In genomic region chr10:46311501-46311951, GRCh38 we compare ENCODE assay signal across 18 cellular contexts. TPM values are rescaled to one million over a fixed set of nuclear protein-coding genes. Genes with fewer than 3 reads are reported as not detected.
A peak's percentile ranks its signal among the peaks of the same experiment; 100 is the strongest.
DNase-seq lines count a peak whose midpoint lies in the region; ATAC-seq and TF ChIP-seq lines count a peak whose summit lies in the region.
"Had no signal": no experiment of that assay in that cellular context is flagged by ENCODE, and none has a peak within 500 bp of the region (broad histone marks: within the 10 kb centered on the region; RNA-seq: fewer than 3 reads in every experiment).

No MANE protein-coding gene starts in this region.

- no peak overlapping the region for H4K5ac ChIP-seq in IMR-90 (ENCODE audit: low read depth, low read length)

- DNase-seq in IMR-90, result no peak
- DNase-seq in activated B cell treated with CpG ODN at 0.5 μM for 24 hours, result peak; percentile 12
- DNase-seq in mucosa of descending colon, result peak in 2 of 3 donors; percentile 12 to 34
- DNase-seq in spleen, result peak; percentile 53
- no peak for DNase-seq in thyroid gland
- no peak for DNase-seq in NCI-H2029 (lab: John Stamatoyannopoulos, UW)
- DNase-seq in NCI-H2081 (lab: John Stamatoyannopoulos, UW), result no peak
- DNase-seq in hippocampal formation (lab: John Stamatoyannopoulos, UW), result no peak
- DNase-seq: CD4-positive, alpha-beta T cell; GF-D8; NCI-H1105 treated with DMSO at 0.1 percent for 48 hours; NCI-H1694 treated with DMSO at 0.1 percent for 48 hours; NCI-H345; NCI-H524 treated with DMSO at 0.1 percent for 48 hours had no signal

- peaks cover 18% of the 10 kb centered on the region for H3K9me1 ChIP-seq in IMR-90 (ENCODE audit: insufficient read depth, low read length)

- peak overlapping the region; percentile 41 for H2BK20ac ChIP-seq in IMR-90 (ENCODE audit: low read depth, low read length)

- no peak overlapping the region for H2AK9ac ChIP-seq in IMR-90 (replicated peaks; ENCODE audit: low read depth, low read length, poor library complexity)

- H2AK5ac ChIP-seq in IMR-90 (ENCODE audit: low read depth, low read length), result peak overlapping the region; percentile 43

- H3K4me1 ChIP-seq in IMR-90 (ENCODE audit: control insufficient read depth, insufficient read depth, low read length) (peaks cover 21% of the 10 kb centered on the region), mucosa of descending colon (ENCODE audit: low read depth) (no peaks in the 10 kb centered on the region), spleen (peaks cover 0 to 3% (median 0%) of the 10 kb centered on the region in 6 donors), thyroid gland (peaks cover 0 to 6% of the 10 kb centered on the region in 2 donors)
- H3K4me1 ChIP-seq: A549 had no signal

- peak overlapping the region; percentile 34; the same call in 1 of the 2 replicates for H2BK120ac ChIP-seq in IMR-90 (ENCODE audit: low read depth, low read length)

- no peak overlapping the region for H3K18ac ChIP-seq in IMR-90 (ENCODE audit: low read depth, low read length)

- intact Hi-C loops in IMR-90 (cut with micrococcal nuclease), result no loop called here
- intact Hi-C loops in activated B cell treated with CpG ODN at 0.5 μM for 24 hours (cut with micrococcal nuclease), result no loop called here
- intact Hi-C loops in mucosa of descending colon (cut with DNase I, micrococcal nuclease), result no loop called here
- intact Hi-C loops in spleen (cut with DNase I; ENCODE audit: low total_unique reads), result no loop called here
- intact Hi-C loops in thyroid gland (cut with DNase I), result no loop called here

- ATAC-seq in IMR-90 (ENCODE audit: low read depth) (no peak), activated B cell treated with CpG ODN at 0.5 μM for 24 hours (ENCODE audit: low read depth) (no peak), mucosa of descending colon (no peak)
- ATAC-seq: A549, GM23338 had no signal

- no peaks in the 10 kb centered on the region for H3K9me3 ChIP-seq in IMR-90 (ENCODE audit: control insufficient read depth, insufficient read depth, low read length)
- H3K9me3 ChIP-seq in mucosa of descending colon, result no peaks in the 10 kb centered on the region
- no peaks in the 10 kb centered on the region for H3K9me3 ChIP-seq in spleen
- H3K9me3 ChIP-seq in thyroid gland, result no peaks in the 10 kb centered on the region
- H3K9me3 ChIP-seq: A549, SJSA1 had no signal

- no peaks in the 10 kb centered on the region for H3K36me3 Mint-ChIP-seq in activated B cell treated with CpG ODN at 0.5 μM for 24 hours (ENCODE audit: low read depth)

- no peak overlapping the region for H3K9ac ChIP-seq in IMR-90 (ENCODE audit: low read depth, low read length)

- no peaks in the 10 kb centered on the region for H3K9me3 Mint-ChIP-seq in activated B cell treated with CpG ODN at 0.5 μM for 24 hours
- H3K9me3 Mint-ChIP-seq: CD4-positive, alpha-beta T cell; GM23338 had no signal

- in situ Hi-C loops in IMR-90 (cut with MboI; ENCODE audit: low sequenced_read_pairs), result no loop called here

- H3K27me3 Mint-ChIP-seq in activated B cell treated with CpG ODN at 0.5 μM for 24 hours, result no peaks in the 10 kb centered on the region
- H3K27me3 Mint-ChIP-seq: CD4-positive, alpha-beta T cell had no signal

- CTCF ChIA-PET in IMR-90 (lab: Yijun Ruan, JAX), result no interaction called here
- CTCF ChIA-PET in activated B cell treated with CpG ODN at 0.5 μM for 24 hours (lab: Charles Lee), result no interaction called here

- no peaks in the 10 kb centered on the region for H4K20me1 ChIP-seq in IMR-90 (ENCODE audit: insufficient read depth, low read length)

- no peak overlapping the region for H3K56ac ChIP-seq in IMR-90 (ENCODE audit: extremely low read depth, insufficient read depth, low read length)

- no peak overlapping the region for H2BK5ac ChIP-seq in IMR-90 (ENCODE audit: low read depth, low read length, poor library complexity, severe bottlenecking)

- H3K4ac ChIP-seq in IMR-90 (ENCODE audit: low read depth, low read length), result peak overlapping the region; percentile 57; the same call in 1 of the 2 replicates

- no peak for TF ChIP-seq RAD21 in IMR-90 (IDR thresholded peaks at IDR 0.05; ENCODE audit: low read length)

- no peaks in the 10 kb centered on the region for H3K4me1 Mint-ChIP-seq in activated B cell treated with CpG ODN at 0.5 μM for 24 hours

- H2BK15ac ChIP-seq in IMR-90 (ENCODE audit: low read depth, low read length), result no peak overlapping the region; the same call in 2 of the 3 replicates

- H3K27ac ChIP-seq in IMR-90 (ENCODE audit: insufficient read depth, low read length) (no peak overlapping the region), spleen (no peak overlapping the region), thyroid gland (no peak overlapping the region)
- H3K27ac ChIP-seq: A549, SJSA1 had no signal

- no peak overlapping the region for H3K4me3 Mint-ChIP-seq in activated B cell treated with CpG ODN at 0.5 μM for 24 hours
- H3K4me3 Mint-ChIP-seq: CD4-positive, alpha-beta T cell; GM23338 had no signal

- no peak overlapping the region for H3K27ac Mint-ChIP-seq in activated B cell treated with CpG ODN at 0.5 μM for 24 hours
- H3K27ac Mint-ChIP-seq: CD4-positive, alpha-beta T cell; GM23338 had no signal

- peaks cover 6% of the 10 kb centered on the region; the same call in 1 of the 2 replicates for H3K27me3 ChIP-seq in IMR-90 (ENCODE audit: control insufficient read depth, insufficient read depth, low read length)
- H3K27me3 ChIP-seq in spleen (replicated peaks in 1 of 7), result no peaks in the 10 kb centered on the region
- H3K27me3 ChIP-seq in thyroid gland, result no peaks in the 10 kb centered on the region
- H3K27me3 ChIP-seq: SJSA1 had no signal

- TF ChIP-seq POLR2A in IMR-90 (IDR thresholded peaks at IDR 0.05; ENCODE audit: low read depth, low read length) (no peak), spleen (IDR thresholded peaks at IDR 0.05) (no peak), thyroid gland (IDR thresholded peaks at IDR 0.05) (no peak)

- no TSS peak for BruUV-seq in IMR-90 (replicated peaks; lab: Mats Ljungman, UMichigan)

- H4K91ac ChIP-seq in IMR-90 (ENCODE audit: insufficient read depth, low read depth, low read length), result peak overlapping the region; percentile 70

- TF ChIP-seq CTCF in IMR-90 (conservative IDR thresholded peaks at IDR 0.05; ENCODE audit: low read depth, low read length), result no peak
- no peak for TF ChIP-seq CTCF in activated B cell treated with CpG ODN at 0.5 μM for 24 hours (IDR thresholded peaks at IDR 0.05)
- TF ChIP-seq CTCF in mucosa of descending colon (IDR thresholded peaks at IDR 0.05), result no peak
- TF ChIP-seq CTCF in spleen (IDR thresholded peaks at IDR 0.05 in 8 of 11, conservative IDR thresholded peaks at IDR 0.05 in 3 of 11), result no peak
- no peak for TF ChIP-seq CTCF in thyroid gland (IDR thresholded peaks at IDR 0.05)

- no peaks in the 10 kb centered on the region for H3K36me3 ChIP-seq in IMR-90 (ENCODE audit: control insufficient read depth, insufficient read depth, low read length)
- H3K36me3 ChIP-seq in mucosa of descending colon (ENCODE audit: low read depth), result no peaks in the 10 kb centered on the region
- no peaks in the 10 kb centered on the region for H3K36me3 ChIP-seq in spleen
- H3K36me3 ChIP-seq in thyroid gland, result no peaks in the 10 kb centered on the region
- H3K36me3 ChIP-seq: SJSA1 had no signal

- no peak overlapping the region for H2AFZ ChIP-seq in IMR-90 (replicated peaks; ENCODE audit: low read length, poor library complexity)
- H2AFZ ChIP-seq: GM23338 had no signal

- no peak overlapping the region for H4K8ac ChIP-seq in IMR-90 (ENCODE audit: low read depth in 2 of 2, low read length in 2 of 2)

- H3K23ac ChIP-seq in IMR-90 (ENCODE audit: low read depth, low read length), result no peak overlapping the region

- H3K79me1 ChIP-seq in IMR-90 (ENCODE audit: low read depth in 1 of 2, low read length in 2 of 2), result no peaks in the 10 kb centered on the region; a peak in 1 of 4 replicates

- POLR2A ChIA-PET in IMR-90 (lab: Charles Lee; ENCODE audit: unreplicated experiment), result no interaction called here
- POLR2A ChIA-PET in activated B cell treated with CpG ODN at 0.5 μM for 24 hours (lab: Charles Lee), result no interaction called here

- no CpG with 5 or more reads among the region's 7 CpGs for WGBS in IMR-90 (ENCODE audit: extremely low coverage in 2 of 2, insufficient read length in 1 of 2), 2 experiments
- 84 to 94% (median 91%) methylated on average over 6 to 7 of the region's 7 CpGs for WGBS in spleen, 5 donors
- 93 to 94% methylated on average over 7 of the region's 7 CpGs for WGBS in thyroid gland, 2 donors

- H3K14ac ChIP-seq in IMR-90 (replicated peaks; ENCODE audit: low read depth, low read length), result no peak overlapping the region

- dilution Hi-C loops in IMR-90 (cut with HindIII; ENCODE audit: low sequenced_read_pairs, unreplicated experiment), result no loop called here

- H3K4me2 ChIP-seq in IMR-90 (ENCODE audit: low read depth, low read length), result no peak overlapping the region
- H3K4me2 ChIP-seq: A549, GM23338 had no signal

- H3K4me3 ChIP-seq in IMR-90 (ENCODE audit: insufficient read depth, low read depth, low read length) (no peak overlapping the region), mucosa of descending colon (no peak overlapping the region), spleen (no peak overlapping the region), thyroid gland (replicated peaks in 1 of 3) (no peak overlapping the region)
- H3K4me3 ChIP-seq: A549, GM23338, SJSA1 had no signal

TF ChIP-seq in IMR-90, 13 proteins besides CTCF, POLR2A, EP300 and RAD21 (continues in another document):
- TF ChIP-seq MAFK (IDR thresholded peaks at IDR 0.05; ENCODE audit: low read depth, low read length) (no peak), MXI1 (IDR thresholded peaks at IDR 0.05; ENCODE audit: borderline replicate concordance, low read depth, low read length) (no peak), RFX5 (IDR thresholded peaks at IDR 0.05; ENCODE audit: low read depth, low read length) (no peak), CEBPB (IDR thresholded peaks at IDR 0.05; ENCODE audit: low read depth, low read length) (no peak), USF2 (IDR thresholded peaks at IDR 0.05; ENCODE audit: low read depth, low read length) (no peak), NFE2L2 (IDR thresholded peaks at IDR 0.05; ENCODE audit: low read depth, low read length) (no peak), BHLHE40 (IDR thresholded peaks at IDR 0.05; ENCODE audit: low read depth, low read length) (no peak)

RNA-seq across cellular contexts. Expression of gene ANTXRL, which starts 24.7 kb away (rescaled TPM):
- total RNA-seq in IMR-90 (2012; rRNA removed), result not detected in 2 replicates
- not detected in 2 replicates for polyA plus RNA-seq in IMR-90 (2012; rRNA removed)
- polyA plus RNA-seq in IMR-90 (2012; cell fraction: cytosol; rRNA removed), result not detected in 2 replicates
- 0.03 TPM in 1 of 2 replicates, not detected in the other for polyA plus RNA-seq in IMR-90 (2012; cell fraction: nucleus; rRNA removed; ENCODE audit: low replicate concordance)
- total RNA-seq in activated B cell treated with CpG ODN at 0.5 μM for 24 hours, result not detected in 2 replicates
- not detected for total RNA-seq in mucosa of descending colon
- 1 to 10 TPM in 1 of 7 donors, under 1 TPM in 4, not detected in 2; 0.20 to 1.1 (median 0.42) TPM for total RNA-seq in spleen
- under 1 TPM in 2 of 3 donors, not detected in 1; 0.03 to 0.42 TPM for polyA plus RNA-seq in spleen
- not detected for total RNA-seq in thyroid gland
- total RNA-seq: CD4-positive, alpha-beta T cell; GM23338; SJSA1 had no signal
- polyA plus RNA-seq: BJ, GM23338 had no signal

Comparison
In these comparisons a context has a peak if more than half of its experiments do, and no peak if none do; other contexts are left out.
1. DNase-seq: peak in activated B cell treated with CpG ODN at 0.5 μM for 24 hours (single experiment), mucosa of descending colon (2 of 3) and spleen (single experiment); none in IMR-90 (single experiment), thyroid gland (0 of 2), NCI-H2029 (single experiment), NCI-H2081 (0 of 2) and hippocampal formation (0 of 2).